In the genomic region with DNA sequence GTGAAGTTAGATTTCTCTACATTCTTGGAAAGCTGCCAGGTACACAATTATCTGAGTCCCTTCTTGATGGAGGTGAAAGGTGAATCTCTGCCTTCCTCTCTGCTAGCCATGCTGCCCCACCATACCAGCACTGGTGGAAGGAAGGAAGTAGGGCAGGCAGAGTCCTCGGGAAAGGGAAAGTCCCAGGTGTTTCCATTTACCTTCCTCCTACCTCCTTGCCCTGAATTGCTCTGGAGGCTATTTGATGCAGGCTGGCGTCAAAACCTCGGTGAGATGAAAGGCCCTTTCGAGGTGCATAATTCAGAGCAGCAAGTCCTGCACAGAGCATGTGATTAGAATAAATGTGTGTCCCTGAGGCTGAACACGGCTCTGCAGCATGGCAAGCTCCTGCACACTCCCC, we compare ENCODE assay signal across 23 cellular contexts.
"Had no signal": no experiment of that assay in that cellular context is flagged by ENCODE, and none has a peak within 500 bp of the region (broad histone marks: within the 10 kb centered on the region; RNA-seq: fewer than 3 reads in every experiment).

No MANE protein-coding gene starts in this region.

- H3K9me3 ChIP-seq: SJCRH30 had no signal

- DNase-seq: activated CD4-positive, alpha-beta T cell treated with anti-CD3 and anti-CD28 coated beads for 1 hour; activated CD4-positive, alpha-beta T cell treated with anti-CD3 and anti-CD28 coated beads, Interleukin-2, amount 10 ng/mL, durations not matched to agents 24 days and 14 days; activated CD4-positive, alpha-beta T cell treated with anti-CD3 and anti-CD28 coated beads, Interleukin-2, amount 50 U/mL, for 48 hours; activated CD8-positive, alpha-beta memory T cell treated with anti-CD3 and anti-CD28 coated beads, Interleukin-2, amount 10 ng/mL, durations not matched to agents 7 days and 5 days; activated effector memory CD4-positive, alpha-beta T cell treated with Interleukin-2 at 50 U/mL for 16 hours; activated naive CD4-positive, alpha-beta T cell; activated T-cell treated with anti-CD3 and anti-CD28 coated beads, Interleukin-2, amount 50 U/mL, for 24 hours; aorta; central memory CD4-positive, alpha-beta T cell; IMR-90; KG1; NCI-H1048; NCI-H1417; NCI-H2029; NCI-H2107; NCI-H446; NCI-H524; NCI-H748 treated with DMSO at 0.1 percent for 48 hours; Right ventricle myocardium superior; RPMI8226; SJCRH30 had no signal

- H3K27me3 ChIP-seq: SJCRH30 had no signal

- H3K4me1 ChIP-seq: SJCRH30 had no signal

- H3K36me3 ChIP-seq: SJCRH30 had no signal

- H3K4me3 ChIP-seq: SJCRH30 had no signal

- ATAC-seq: activated CD8-positive, alpha-beta memory T cell treated with anti-CD3 and anti-CD28 coated beads, Interleukin-2, amount 10 ng/mL, durations not matched to agents 7 days and 5 days; Panc1; SK-N-SH treated with all-trans-retinoic acid at 6 μM for 48 hours had no signal

- H3K27ac ChIP-seq: SJCRH30 had no signal
